In genomic region chr19:14107581-14108461, GRCh38 we compare ENCODE assay signal across 14 cellular contexts. TPM values are rescaled to one million over a fixed set of nuclear protein-coding genes. Genes with fewer than 3 reads are reported as not detected.
A peak's percentile ranks its signal among the peaks of the same experiment; 100 is the strongest.
DNase-seq lines count a peak whose midpoint lies in the region; ATAC-seq and TF ChIP-seq lines count a peak whose summit lies in the region.
"Had no signal": no experiment of that assay in that cellular context is flagged by ENCODE, and none has a peak within 500 bp of the region (broad histone marks: within the 10 kb centered on the region; RNA-seq: fewer than 3 reads in every experiment).

No MANE protein-coding gene starts in this region.

- no peak overlapping the region for H3K4me3 ChIP-seq in Karpas-422 (ENCODE audit: low read length)
- no peak overlapping the region for H3K4me3 ChIP-seq in right atrium auricular region
- peak overlapping the region in 1 of 4 donors; percentile 21 for H3K4me3 ChIP-seq in gastrocnemius medialis
- H3K4me3 ChIP-seq: BLaER1 treated with 17β-estradiol and CSF1 and Interleukin-3, amounts not matched to agents 10 nM and 100 nM; hepatocyte had no signal

- H3K9me3 ChIP-seq in Karpas-422 (ENCODE audit: low read length) (no peaks in the 10 kb centered on the region), right atrium auricular region (no peaks in the 10 kb centered on the region), gastrocnemius medialis (no peaks in the 10 kb centered on the region)
- H3K9me3 ChIP-seq: BLaER1 treated with 17β-estradiol and CSF1 and Interleukin-3, amounts not matched to agents 10 nM and 100 nM had no signal

- no peaks in the 10 kb centered on the region for H3K27me3 Mint-ChIP-seq in activated CD8-positive, alpha-beta memory T cell treated with anti-CD3 and anti-CD28 coated beads, Interleukin-2, amount 10 ng/mL, durations not matched to agents 7 days and 5 days

- no peak overlapping the region for H3K9ac ChIP-seq in Karpas-422 (ENCODE audit: low read length)
- H3K9ac ChIP-seq: parathyroid adenoma had no signal

- no peak for TF ChIP-seq CTCF in right atrium auricular region (IDR thresholded peaks at IDR 0.05)
- no peak for TF ChIP-seq CTCF in gastrocnemius medialis (IDR thresholded peaks at IDR 0.05 in 4 of 5, conservative IDR thresholded peaks at IDR 0.05 in 1 of 5)

- CTCF ChIA-PET in activated CD8-positive, alpha-beta memory T cell treated with anti-CD3 and anti-CD28 coated beads, Interleukin-2, amount 10 ng/mL, durations not matched to agents 7 days and 5 days (lab: Charles Lee) = interaction anchor here (1.0 kb wide), 1 partner anchor 29 kb away, joined by 5 read pairs; no protein-coding TSS in a partner anchor

- TF ChIP-seq POLR2A in gastrocnemius medialis (IDR thresholded peaks at IDR 0.05) = no peak

- intact Hi-C loops in gastrocnemius medialis (cut with DNase I; ENCODE audit: low total_unique reads) = loop anchor here (2.0 kb wide), 1 partner anchor 17 kb away; the partner anchor contains the start of gene SAMD1

- no peak overlapping the region for H3K27ac ChIP-seq in Karpas-422 (ENCODE audit: low read length)
- peak overlapping the region; percentile 39 for H3K27ac ChIP-seq in cingulate gyrus (ENCODE audit: low read depth, low read length)
- H3K27ac ChIP-seq in right atrium auricular region = peak overlapping the region; percentile 79 to 91
- H3K27ac ChIP-seq in gastrocnemius medialis = peak overlapping the region; percentile 79 to 97 (median 86)
- H3K27ac ChIP-seq: BLaER1 treated with 17β-estradiol and CSF1 and Interleukin-3, amounts not matched to agents 10 nM and 100 nM; hepatocyte; parathyroid adenoma had no signal

- no peaks in the 10 kb centered on the region for H3K9me3 Mint-ChIP-seq in activated CD8-positive, alpha-beta memory T cell treated with anti-CD3 and anti-CD28 coated beads, Interleukin-2, amount 10 ng/mL, durations not matched to agents 7 days and 5 days (ENCODE audit: low read depth)

- H3K27ac Mint-ChIP-seq in activated CD8-positive, alpha-beta memory T cell treated with anti-CD3 and anti-CD28 coated beads, Interleukin-2, amount 10 ng/mL, durations not matched to agents 7 days and 5 days = no peak overlapping the region
- H3K27ac Mint-ChIP-seq: activated CD8-positive, alpha-beta T cell treated with anti-CD3 and anti-CD28 coated beads, Interleukin-2, amount 10 ng/mL, durations not matched to agents 7 days and 5 days had no signal

- no peaks in the 10 kb centered on the region for H4K20me1 ChIP-seq in Karpas-422 (ENCODE audit: insufficient read depth, low read depth, low read length)

- H3K27me3 ChIP-seq in Karpas-422 (ENCODE audit: low read length) (no peaks in the 10 kb centered on the region), right atrium auricular region (no peaks in the 10 kb centered on the region), gastrocnemius medialis (no peaks in the 10 kb centered on the region)
- H3K27me3 ChIP-seq: BLaER1 treated with 17β-estradiol and CSF1 and Interleukin-3, amounts not matched to agents 10 nM and 100 nM; hepatocyte had no signal

- peak; percentile 37 for DNase-seq in Karpas-422
- no peak for DNase-seq in right atrium auricular region (ENCODE audit: low spot score)
- peak in 1 of 2 donors; percentile 81 for DNase-seq in gastrocnemius medialis
- no peak for DNase-seq in GOT3 (lab: John Stamatoyannopoulos, UW)
- DNase-seq in effector CD8-positive, alpha-beta T cell (lab: John Stamatoyannopoulos, UW) = no peak
- no peak for DNase-seq in activated CD8-positive, alpha-beta memory T cell treated with anti-CD3 and anti-CD28 coated beads, Interleukin-2, amount 10 ng/mL, durations not matched to agents 7 days and 5 days
- DNase-seq in kidney glomerular epithelial cell (lab: John Stamatoyannopoulos, UW) = no peak
- DNase-seq: activated CD8-positive, alpha-beta T cell treated with anti-CD3 and anti-CD28 coated beads, Interleukin-2, amount 10 ng/mL, durations not matched to agents 7 days and 5 days; OCI-M1 had no signal

- peak; percentile 66 to 78 for ATAC-seq in gastrocnemius medialis
- ATAC-seq in activated CD8-positive, alpha-beta memory T cell treated with anti-CD3 and anti-CD28 coated beads, Interleukin-2, amount 10 ng/mL, durations not matched to agents 7 days and 5 days = no peak
- ATAC-seq: activated CD8-positive, alpha-beta T cell treated with anti-CD3 and anti-CD28 coated beads, Interleukin-2, amount 10 ng/mL, durations not matched to agents 7 days and 5 days had no signal

- no peak overlapping the region for H3K4me3 Mint-ChIP-seq in activated CD8-positive, alpha-beta memory T cell treated with anti-CD3 and anti-CD28 coated beads, Interleukin-2, amount 10 ng/mL, durations not matched to agents 7 days and 5 days
- H3K4me3 Mint-ChIP-seq: activated CD8-positive, alpha-beta T cell treated with anti-CD3 and anti-CD28 coated beads, Interleukin-2, amount 10 ng/mL, durations not matched to agents 7 days and 5 days had no signal

- H3K9me2 ChIP-seq in Karpas-422 (replicated peaks; ENCODE audit: insufficient read depth, low read length) = no peaks in the 10 kb centered on the region

- peaks cover 5% of the 10 kb centered on the region for H3K4me1 Mint-ChIP-seq in activated CD8-positive, alpha-beta memory T cell treated with anti-CD3 and anti-CD28 coated beads, Interleukin-2, amount 10 ng/mL, durations not matched to agents 7 days and 5 days

- no peaks in the 10 kb centered on the region for H3K4me1 ChIP-seq in Karpas-422 (ENCODE audit: low read length)
- peaks cover 0 to 46% of the 10 kb centered on the region in 2 donors for H3K4me1 ChIP-seq in right atrium auricular region
- peaks cover 26 to 51% of the 10 kb centered on the region in 2 donors for H3K4me1 ChIP-seq in gastrocnemius medialis

- no peak overlapping the region for H2AFZ ChIP-seq in Karpas-422 (ENCODE audit: low read length)
- H2AFZ ChIP-seq: hepatocyte, parathyroid adenoma had no signal

- H3K79me2 ChIP-seq in Karpas-422 (ENCODE audit: low read length) = peaks cover 21% of the 10 kb centered on the region; the same call in 1 of the 2 replicates

- in situ Hi-C loops in gastrocnemius medialis (cut with MboI; ENCODE audit: low sequenced_read_pairs in 4 of 4) = no loop called here

- no peaks in the 10 kb centered on the region for H3K36me3 Mint-ChIP-seq in activated CD8-positive, alpha-beta memory T cell treated with anti-CD3 and anti-CD28 coated beads, Interleukin-2, amount 10 ng/mL, durations not matched to agents 7 days and 5 days

- H3K36me3 ChIP-seq in Karpas-422 (ENCODE audit: insufficient read depth, low read length) (no peaks in the 10 kb centered on the region), right atrium auricular region (peaks cover 26% of the 10 kb centered on the region), gastrocnemius medialis (peaks cover 0 to 28% of the 10 kb centered on the region in 2 donors)

- no peak overlapping the region for H3K4me2 ChIP-seq in Karpas-422 (ENCODE audit: low read depth, low read length, poor library complexity, severe bottlenecking)
- H3K4me2 ChIP-seq: BLaER1 treated with 17β-estradiol and CSF1 and Interleukin-3, amounts not matched to agents 10 nM and 100 nM; hepatocyte had no signal

RNA-seq across cellular contexts. Expression of gene PRKACA, which starts 9.7 kb away (rescaled TPM):
- 24.0 and 26.5 TPM in 2 replicates for total RNA-seq in Karpas-422 (2014; rRNA removed; shearing (Covaris generic); ENCODE audit: low replicate concordance)
- total RNA-seq in right atrium auricular region = 100 to 1,000 TPM; 144 to 185 TPM
- 100 to 1,000 TPM in 3 of 4 donors, 10 to 100 TPM in 1; 74.7 to 180 (median 147) TPM for total RNA-seq in gastrocnemius medialis
- total RNA-seq in activated CD8-positive, alpha-beta memory T cell treated with anti-CD3 and anti-CD28 coated beads, Interleukin-2, amount 10 ng/mL, durations not matched to agents 7 days and 5 days = 10 to 100 TPM; 42.3 to 65.4 TPM

RNA-seq across cellular contexts. Expression of gene SAMD1, which starts 17.3 kb away (rescaled TPM):
- 31.8 and 81.5 TPM in 2 replicates for total RNA-seq in Karpas-422 (2014; rRNA removed; shearing (Covaris generic); ENCODE audit: low replicate concordance)
- total RNA-seq in right atrium auricular region = 10 to 100 TPM; 20.2 to 38.2 TPM
- 10 to 100 TPM; 15.1 to 71.8 (median 40.2) TPM for total RNA-seq in gastrocnemius medialis
- 10 to 100 TPM; 60.4 to 81.9 TPM for total RNA-seq in activated CD8-positive, alpha-beta memory T cell treated with anti-CD3 and anti-CD28 coated beads, Interleukin-2, amount 10 ng/mL, durations not matched to agents 7 days and 5 days

RNA-seq across cellular contexts. Expression of gene C19orf67, which starts 22.2 kb away (rescaled TPM):
- total RNA-seq in Karpas-422 (2014; rRNA removed; shearing (Covaris generic); ENCODE audit: low replicate concordance) = 0.37 and 2.8 TPM in 2 replicates
- total RNA-seq in right atrium auricular region (not detected), gastrocnemius medialis (not detected)
- total RNA-seq in activated CD8-positive, alpha-beta memory T cell treated with anti-CD3 and anti-CD28 coated beads, Interleukin-2, amount 10 ng/mL, durations not matched to agents 7 days and 5 days = not detected
- total RNA-seq: activated CD8-positive, alpha-beta T cell treated with anti-CD3 and anti-CD28 coated beads, Interleukin-2, amount 10 ng/mL, durations not matched to agents 7 days and 5 days; hepatocyte; mesenteric fat pad had no signal

RNA-seq across cellular contexts. Expression of gene ASF1B, which starts 28.6 kb away (rescaled TPM):
- 27.1 and 34.9 TPM in 2 replicates for total RNA-seq in Karpas-422 (2014; rRNA removed; shearing (Covaris generic); ENCODE audit: low replicate concordance)
- total RNA-seq in right atrium auricular region (1 to 10 TPM in 1 of 2 donors, under 1 TPM in 1; 0.43 to 1.4 TPM), gastrocnemius medialis (1 to 10 TPM in 3 of 4 donors, not detected in 1; 1.2 to 4.1 (median 1.5) TPM)
- total RNA-seq in activated CD8-positive, alpha-beta memory T cell treated with anti-CD3 and anti-CD28 coated beads, Interleukin-2, amount 10 ng/mL, durations not matched to agents 7 days and 5 days = 100 to 1,000 TPM; 117 to 124 TPM

RNA-seq across cellular contexts. Expression of gene MISP3, which starts 35.2 kb away (rescaled TPM):
- total RNA-seq in Karpas-422 (2014; rRNA removed; shearing (Covaris generic); ENCODE audit: low replicate concordance) = 0.71 and 4.2 TPM in 2 replicates
- total RNA-seq in right atrium auricular region (10 to 100 TPM in 1 of 2 donors, 1 to 10 TPM in 1; 8.7 to 12.1 TPM), gastrocnemius medialis (1 to 10 TPM; 1.8 to 8.0 (median 5.7) TPM)
- 1 to 10 TPM; 1.4 to 2.4 TPM for total RNA-seq in activated CD8-positive, alpha-beta memory T cell treated with anti-CD3 and anti-CD28 coated beads, Interleukin-2, amount 10 ng/mL, durations not matched to agents 7 days and 5 days
